Comparison of ENCODE assay signal across 8 cellular contexts in genomic region chr1:155324041-155324716, GRCh38. TPM values are rescaled to one million over a fixed set of nuclear protein-coding genes. Genes with fewer than 3 reads are reported as not detected.
DNase-seq lines count a peak whose midpoint lies in the region; ATAC-seq lines count a peak whose summit lies in the region.

No MANE protein-coding gene starts in this region.

- H3K4me3 ChIP-seq in CD4-positive, alpha-beta memory T cell (ENCODE audit: low read length in 2 of 2), result peak overlapping the region; percentile 91 to 96

- no peaks in the 10 kb centered on the region for H3K27me3 ChIP-seq in CD4-positive, alpha-beta memory T cell (ENCODE audit: insufficient read depth, low read length)

- peak overlapping the region; percentile 82 to 93 (median 90) for H3K27ac Mint-ChIP-seq in CD4-positive, alpha-beta memory T cell

- no peaks in the 10 kb centered on the region for H3K9me3 ChIP-seq in CD4-positive, alpha-beta memory T cell (ENCODE audit: control insufficient read depth in 1 of 2, low read length in 2 of 2)

- CTCF ChIA-PET in CD4-positive, alpha-beta memory T cell (lab: Charles Lee; ENCODE audit: partially characterized antibody), result interaction anchor here (0.6 to 10.1 kb wide), 24 partner anchors 10 to 1403 kb away, joined by 3 to 143 read pairs (median 4); partner anchors contain the start of genes CLK2, ENTREP3, FDPS and HCN3

- peak overlapping the region; percentile 96 for H3K27ac ChIP-seq in CD4-positive, alpha-beta memory T cell (ENCODE audit: low read depth, low read length)

- peaks cover 12 to 44% (median 29%) of the 10 kb centered on the region in 4 donors for H3K4me1 Mint-ChIP-seq in CD4-positive, alpha-beta memory T cell

- peak; percentile 83 to 93 (median 85) for DNase-seq in CD4-positive, alpha-beta memory T cell
- peak; percentile 86 for DNase-seq in HS-5 (ENCODE audit: low read depth)
- peak; percentile 49 for DNase-seq in NK-92 (lab: John Stamatoyannopoulos, UW; ENCODE audit: unreplicated experiment)
- DNase-seq in activated CD8-positive, alpha-beta memory T cell treated with anti-CD3 and anti-CD28 coated beads for 24 hours, result peak; percentile 94
- peak; percentile 84 for DNase-seq in effector CD8-positive, alpha-beta T cell (lab: John Stamatoyannopoulos, UW)
- DNase-seq in medulla oblongata (ENCODE audit: extremely low spot score), result peak; percentile 97
- peak; percentile 88 to 96 (median 89) for DNase-seq in stimulated activated CD4-positive, alpha-beta T cell treated with anti-CD3 and anti-CD28 coated beads, TNF-alpha, amount 100 ng/mL, for 48 hours (ENCODE audit: low read depth in 3 of 3)

- H3K36me3 Mint-ChIP-seq in CD4-positive, alpha-beta memory T cell, result peaks cover 1 to 4% of the 10 kb centered on the region in 2 donors

- POLR2A ChIA-PET in CD4-positive, alpha-beta memory T cell (lab: Charles Lee; ENCODE audit: partially characterized antibody), result interaction anchor here (0.8 to 3.7 kb wide), 25 partner anchors 8 to 959 kb away, joined by 3 to 39 read pairs (median 4); partner anchors contain the start of genes ASH1L, CLK2, ENTREP3 and FDPS

- ATAC-seq in GM19463 (IDR thresholded peaks at IDR 0.05; ENCODE audit: unreplicated experiment), result peak; percentile 60

- intact Hi-C loops in CD4-positive, alpha-beta memory T cell (cut with micrococcal nuclease), result loop anchor here (1.0 to 10.0 kb wide), 3 partner anchors 149 to 387 kb away; partner anchors contain the start of genes ASH1L, KRTCAP2, PMVK and TRIM46

- H3K4me3 Mint-ChIP-seq in CD4-positive, alpha-beta memory T cell, result peak overlapping the region; percentile 70 to 91 (median 88)

- no peaks in the 10 kb centered on the region for H3K9me3 Mint-ChIP-seq in CD4-positive, alpha-beta memory T cell

- no peaks in the 10 kb centered on the region for H3K36me3 ChIP-seq in CD4-positive, alpha-beta memory T cell (ENCODE audit: insufficient read depth, low read length)

- H3K4me1 ChIP-seq in CD4-positive, alpha-beta memory T cell (ENCODE audit: insufficient read depth, low read length), result peaks cover 31% of the 10 kb centered on the region

- H3K27me3 Mint-ChIP-seq in CD4-positive, alpha-beta memory T cell, result no peaks in the 10 kb centered on the region

RNA-seq across cellular contexts. Expression of gene RUSC1, which starts 3.5 kb away (rescaled TPM):
- total RNA-seq in CD4-positive, alpha-beta memory T cell, result 10 to 100 TPM; 20.0 to 20.1 TPM
- polyA plus RNA-seq in CD4-positive, alpha-beta memory T cell, result 10 to 100 TPM in 1 of 2 donors, 1 to 10 TPM in 1; 6.8 to 11.8 TPM

RNA-seq across cellular contexts. Expression of gene FDPS, which starts 15.5 kb away (rescaled TPM):
- total RNA-seq in CD4-positive, alpha-beta memory T cell, result 10 to 100 TPM; 82.8 to 91.3 TPM
- 100 to 1,000 TPM; 100 to 157 TPM for polyA plus RNA-seq in CD4-positive, alpha-beta memory T cell

RNA-seq across cellular contexts. Expression of gene PKLR, which starts 22.9 kb away (rescaled TPM):
- not detected for total RNA-seq in CD4-positive, alpha-beta memory T cell
- polyA plus RNA-seq in CD4-positive, alpha-beta memory T cell, result not detected

RNA-seq across cellular contexts. Expression of gene HCN3, which starts 46.9 kb away (rescaled TPM):
- 1 to 10 TPM; 4.9 to 5.3 TPM for total RNA-seq in CD4-positive, alpha-beta memory T cell
- under 1 TPM; 0.10 to 0.41 TPM for polyA plus RNA-seq in CD4-positive, alpha-beta memory T cell

RNA-seq across cellular contexts. Expression of gene CLK2, which starts 50.9 kb away (rescaled TPM):
- 100 to 1,000 TPM; 123 to 126 TPM for total RNA-seq in CD4-positive, alpha-beta memory T cell
- polyA plus RNA-seq in CD4-positive, alpha-beta memory T cell, result 10 to 100 TPM; 11.4 to 21.5 TPM

Comparison
In these comparisons a context has a peak if more than half of its experiments do, and no peak if none do; other contexts are left out.
1. Peak in every context shown above with its lines: DNase-seq, ATAC-seq, H3K4me3 ChIP-seq and H3K27ac ChIP-seq.